ENCODE assay signal across 10 cellular contexts in genomic region chr17:27762527-27763305, GRCh38. TPM values are rescaled to one million over a fixed set of nuclear protein-coding genes. Genes with fewer than 3 reads are reported as not detected.
DNase-seq lines count a peak whose midpoint lies in the region; ATAC-seq, FAIRE-seq and TF ChIP-seq lines count a peak whose summit lies in the region.
"Had no signal": no experiment of that assay in that cellular context is flagged by ENCODE, and none has a peak within 500 bp of the region (broad histone marks: within the 10 kb centered on the region; RNA-seq: fewer than 3 reads in every experiment).

No MANE protein-coding gene starts in this region.

- no peak overlapping the region for H3K4me3 Mint-ChIP-seq in activated CD8-positive, alpha-beta memory T cell treated with anti-CD3 and anti-CD28 coated beads, Interleukin-2, amount 10 ng/mL, durations not matched to agents 7 days and 5 days
- H3K4me3 Mint-ChIP-seq: activated T-cell treated with anti-CD3 and anti-CD28 coated beads, Interleukin-2, amount 50 U/mL, for 24 hours had no signal

- no peak overlapping the region for H4K8ac ChIP-seq in neuronal stem cell (ENCODE audit: low read depth, low read length)

- H4K91ac ChIP-seq in neuronal stem cell (ENCODE audit: low read depth, low read length, poor library complexity), result no peak overlapping the region

- H3K27me3 Mint-ChIP-seq in activated CD8-positive, alpha-beta memory T cell treated with anti-CD3 and anti-CD28 coated beads, Interleukin-2, amount 10 ng/mL, durations not matched to agents 7 days and 5 days, result no peaks in the 10 kb centered on the region

- H3K27ac ChIP-seq in neuronal stem cell (replicated peaks; ENCODE audit: low read length), result no peak overlapping the region

- no peak overlapping the region for H3K23ac ChIP-seq in neuronal stem cell (ENCODE audit: low read depth, low read length, poor library complexity)

- H2BK15ac ChIP-seq in neuronal stem cell (ENCODE audit: low read length), result no peak overlapping the region

- H3K27me3 ChIP-seq in bronchial epithelial cell (ENCODE audit: control insufficient read depth, insufficient read depth, low read length) (no peaks in the 10 kb centered on the region), neuronal stem cell (ENCODE audit: control insufficient read depth in 3 of 3, insufficient read depth in 3 of 3, low read depth in 1 of 3, low read length in 3 of 3) (no peaks in the 10 kb centered on the region)

- peak; percentile 45 for DNase-seq in activated CD8-positive, alpha-beta memory T cell treated with anti-CD3 and anti-CD28 coated beads, Interleukin-2, amount 10 ng/mL, durations not matched to agents 7 days and 5 days
- no peak for DNase-seq in activated CD8-positive, alpha-beta memory T cell treated with anti-CD3 and anti-CD28 coated beads for 24 hours
- DNase-seq in NB4 (ENCODE audit: low read depth), result peak; percentile 59
- peak; percentile 9 for DNase-seq in bronchial epithelial cell (ENCODE audit: low read depth)
- DNase-seq in neuronal stem cell (ENCODE audit: low spot score), result peak; percentile 31
- DNase-seq: activated T-cell treated with anti-CD3 and anti-CD28 coated beads, Interleukin-2, amount 50 U/mL, for 24 hours had no signal

- TF ChIP-seq POLR2A in NB4 (IDR thresholded peaks at IDR 0.05; ENCODE audit: extremely low read depth, insufficient read length), result no peak

- no peak for ATAC-seq in activated CD8-positive, alpha-beta memory T cell treated with anti-CD3 and anti-CD28 coated beads, Interleukin-2, amount 10 ng/mL, durations not matched to agents 7 days and 5 days
- no peak for ATAC-seq in GM21723 (IDR thresholded peaks at IDR 0.05; ENCODE audit: unreplicated experiment)
- no peak for ATAC-seq in HG02970 (IDR thresholded peaks at IDR 0.05; ENCODE audit: low FRiP score, unreplicated experiment)
- ATAC-seq in HG03175 (IDR thresholded peaks at IDR 0.05; ENCODE audit: unreplicated experiment), result no peak

- no peak overlapping the region for H3K18ac ChIP-seq in neuronal stem cell (ENCODE audit: low read length)

- no peak overlapping the region for H3K9ac ChIP-seq in neuronal stem cell (ENCODE audit: low read depth, low read length, poor library complexity)

- H3K4me3 ChIP-seq in NB4 (ENCODE audit: low read depth, low read length) (no peak overlapping the region), bronchial epithelial cell (ENCODE audit: low read depth, low read length) (no peak overlapping the region), neuronal stem cell (ENCODE audit: low read length in 2 of 2) (peak overlapping the region in 1 of 2 donors; percentile 19)

- H3K9me3 Mint-ChIP-seq in activated CD8-positive, alpha-beta memory T cell treated with anti-CD3 and anti-CD28 coated beads, Interleukin-2, amount 10 ng/mL, durations not matched to agents 7 days and 5 days (ENCODE audit: low read depth), result no peaks in the 10 kb centered on the region
- H3K9me3 Mint-ChIP-seq: activated T-cell treated with anti-CD3 and anti-CD28 coated beads, Interleukin-2, amount 50 U/mL, for 24 hours had no signal

- H3K4me2 ChIP-seq in neuronal stem cell (ENCODE audit: insufficient read depth, low read length, poor library complexity, severe bottlenecking), result no peak overlapping the region

- no peak overlapping the region for H2AK5ac ChIP-seq in neuronal stem cell (ENCODE audit: low read depth, low read length)

- no peak overlapping the region for H2BK5ac ChIP-seq in neuronal stem cell (ENCODE audit: low read length)

- H3K4me1 Mint-ChIP-seq in activated CD8-positive, alpha-beta memory T cell treated with anti-CD3 and anti-CD28 coated beads, Interleukin-2, amount 10 ng/mL, durations not matched to agents 7 days and 5 days, result no peaks in the 10 kb centered on the region

- no peaks in the 10 kb centered on the region for H3K9me3 ChIP-seq in neuronal stem cell (replicated peaks in 1 of 2; ENCODE audit: control insufficient read depth in 2 of 2, insufficient read depth in 1 of 2, low read depth in 1 of 2, low read length in 2 of 2)

- no peaks in the 10 kb centered on the region for H3K4me1 ChIP-seq in neuronal stem cell (ENCODE audit: control insufficient read depth in 2 of 2, insufficient read depth in 1 of 2, low read depth in 1 of 2, low read length in 2 of 2)

- H2AFZ ChIP-seq in neuronal stem cell (ENCODE audit: low read length), result no peak overlapping the region

- no peak overlapping the region for H2BK120ac ChIP-seq in neuronal stem cell (ENCODE audit: low read depth, low read length)

- no CpG with 5 or more reads among the region's 12 CpGs for WGBS in neuronal stem cell (ENCODE audit: extremely low coverage in 2 of 2, insufficient read length in 2 of 2, insufficient replicate concordance in 1 of 2), 2 donors

- no peaks in the 10 kb centered on the region for H3K79me1 ChIP-seq in neuronal stem cell (ENCODE audit: low read depth, low read length)

- H3K14ac ChIP-seq in neuronal stem cell (ENCODE audit: low read length), result no peak overlapping the region

- TF ChIP-seq CTCF in NB4 (IDR thresholded peaks at IDR 0.05; ENCODE audit: low read depth, low read length) (no peak), bronchial epithelial cell (IDR thresholded peaks at IDR 0.05; ENCODE audit: insufficient read depth, low read length, severe bottlenecking) (no peak)

- no peaks in the 10 kb centered on the region for H3K36me3 ChIP-seq in bronchial epithelial cell (ENCODE audit: control insufficient read depth, insufficient read depth, low read length)
- no peaks in the 10 kb centered on the region for H3K36me3 ChIP-seq in neuronal stem cell (replicated peaks in 1 of 2; ENCODE audit: control insufficient read depth in 2 of 2, insufficient read depth in 2 of 2, low read length in 2 of 2)

- H3K27ac Mint-ChIP-seq in activated CD8-positive, alpha-beta memory T cell treated with anti-CD3 and anti-CD28 coated beads, Interleukin-2, amount 10 ng/mL, durations not matched to agents 7 days and 5 days, result no peak overlapping the region
- H3K27ac Mint-ChIP-seq: activated T-cell treated with anti-CD3 and anti-CD28 coated beads, Interleukin-2, amount 50 U/mL, for 24 hours had no signal

- no peak overlapping the region for H3K4ac ChIP-seq in neuronal stem cell (ENCODE audit: low read length)

- H2BK12ac ChIP-seq in neuronal stem cell (ENCODE audit: low read length), result no peak overlapping the region

- H3K36me3 Mint-ChIP-seq in activated CD8-positive, alpha-beta memory T cell treated with anti-CD3 and anti-CD28 coated beads, Interleukin-2, amount 10 ng/mL, durations not matched to agents 7 days and 5 days, result no peaks in the 10 kb centered on the region

- CTCF ChIA-PET in activated CD8-positive, alpha-beta memory T cell treated with anti-CD3 and anti-CD28 coated beads, Interleukin-2, amount 10 ng/mL, durations not matched to agents 7 days and 5 days (lab: Charles Lee), result interaction anchor here (0.7 to 5.2 kb wide), 3 partner anchors 10 to 121 kb away, joined by 3 to 91 read pairs (median 4); no protein-coding TSS in a partner anchor

- no peak for FAIRE-seq in bronchial epithelial cell (lab: Jason Lieb, UNC)
- FAIRE-seq: islet of Langerhans had no signal

RNA-seq across cellular contexts. Expression of gene NOS2, which starts 37.6 kb away (rescaled TPM):
- under 1 TPM in 1 of 2 experiments, not detected in 1; 0.06 TPM for total RNA-seq in activated CD8-positive, alpha-beta memory T cell treated with anti-CD3 and anti-CD28 coated beads, Interleukin-2, amount 10 ng/mL, durations not matched to agents 7 days and 5 days
- total RNA-seq in bronchial epithelial cell, result under 0.01 TPM in 1 of 2 replicates, not detected in the other
- 2.5 TPM for polyA plus RNA-seq in neuronal stem cell (2013, experiment 1 of 2)
- 2.5 TPM for polyA plus RNA-seq in neuronal stem cell (2013, experiment 2 of 2)
